ENCODE assay signal across 8 cellular contexts in the genomic region with DNA sequence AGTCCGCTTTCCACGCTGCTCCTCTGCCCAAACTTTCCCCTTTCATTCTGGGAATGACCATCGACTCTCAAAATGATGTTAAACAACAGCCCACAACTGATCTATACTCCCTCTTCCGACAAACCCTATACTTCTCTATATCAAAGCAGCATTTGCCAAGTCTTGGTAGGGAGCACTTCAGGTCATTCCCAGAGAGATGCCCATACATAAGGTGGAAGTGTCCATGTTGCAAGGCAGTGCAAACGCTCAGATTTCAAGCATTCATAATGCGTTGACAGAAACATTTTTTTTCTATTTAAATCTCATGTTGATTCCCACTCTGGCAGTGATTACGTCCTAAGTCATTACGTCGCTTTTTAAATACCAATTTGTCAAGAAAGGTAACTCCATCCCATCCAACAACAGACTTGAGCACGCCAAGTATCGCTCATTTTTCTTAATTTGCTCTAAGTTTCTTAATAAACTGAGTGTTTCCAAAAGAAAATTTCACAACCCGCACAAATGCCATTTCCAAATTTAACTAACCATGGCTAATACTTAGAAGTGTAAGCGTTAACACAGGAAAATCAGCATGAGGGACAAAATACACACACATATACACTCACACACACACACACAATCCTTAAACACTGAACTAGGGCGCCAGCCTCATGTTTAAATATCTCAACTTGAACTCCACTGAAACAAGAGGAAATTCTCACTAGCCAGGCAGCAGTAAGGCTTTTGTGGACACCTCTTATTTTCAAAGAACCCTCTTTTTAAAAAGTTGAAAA. TPM values are rescaled to one million over a fixed set of nuclear protein-coding genes. Genes with fewer than 3 reads are reported as not detected.
DNase-seq lines count a peak whose midpoint lies in the region; ATAC-seq and TF ChIP-seq lines count a peak whose summit lies in the region.

No MANE protein-coding gene starts in this region.

- peak overlapping the region; percentile 81 for H3K27ac Mint-ChIP-seq in activated CD8-positive, alpha-beta memory T cell treated with anti-CD3 and anti-CD28 coated beads, Interleukin-2, amount 10 ng/mL, durations not matched to agents 7 days and 5 days
- peak overlapping the region; percentile 67 for H3K27ac Mint-ChIP-seq in activated CD4-positive, alpha-beta memory T cell treated with anti-CD3 and anti-CD28 coated beads, Interleukin-2, amount 10 ng/mL, durations not matched to agents 7 days and 5 days

- no peak for DNase-seq in activated CD8-positive, alpha-beta memory T cell treated with anti-CD3 and anti-CD28 coated beads, Interleukin-2, amount 10 ng/mL, durations not matched to agents 7 days and 5 days
- no peak for DNase-seq in activated CD8-positive, alpha-beta memory T cell treated with anti-CD3 and anti-CD28 coated beads for 24 hours
- DNase-seq in HuH-7 (ENCODE audit: low spot score) (peak; percentile 28), hepatocyte (ENCODE audit: low spot score) (peak; percentile 20), skeletal muscle cell (ENCODE audit: low read depth) (no peak), DMS153 (lab: John Stamatoyannopoulos, UW) (no peak)
- no peak for DNase-seq in activated CD4-positive, alpha-beta memory T cell treated with anti-CD3 and anti-CD28 coated beads, Interleukin-2, amount 10 ng/mL, durations not matched to agents 7 days and 5 days
- DNase-seq in activated CD8-positive, alpha-beta memory T cell treated with anti-CD3 and anti-CD28 coated beads, Interleukin-2, amount 50 U/mL, for 48 hours, result no peak

- H3K9me3 Mint-ChIP-seq in activated CD8-positive, alpha-beta memory T cell treated with anti-CD3 and anti-CD28 coated beads, Interleukin-2, amount 10 ng/mL, durations not matched to agents 7 days and 5 days (ENCODE audit: low read depth), result no peaks in the 10 kb centered on the region
- H3K9me3 Mint-ChIP-seq in activated CD4-positive, alpha-beta memory T cell treated with anti-CD3 and anti-CD28 coated beads, Interleukin-2, amount 10 ng/mL, durations not matched to agents 7 days and 5 days, result no peaks in the 10 kb centered on the region

- no peaks in the 10 kb centered on the region for H3K27me3 Mint-ChIP-seq in activated CD8-positive, alpha-beta memory T cell treated with anti-CD3 and anti-CD28 coated beads, Interleukin-2, amount 10 ng/mL, durations not matched to agents 7 days and 5 days
- peaks cover 3% of the 10 kb centered on the region for H3K27me3 Mint-ChIP-seq in activated CD4-positive, alpha-beta memory T cell treated with anti-CD3 and anti-CD28 coated beads, Interleukin-2, amount 10 ng/mL, durations not matched to agents 7 days and 5 days

- WGBS in hepatocyte (ENCODE audit: low lambda C conversion rate, missing lambda C conversion rate), result 18% methylated on average over 14 of the region's 14 CpGs

- CTCF ChIA-PET in activated CD8-positive, alpha-beta memory T cell treated with anti-CD3 and anti-CD28 coated beads, Interleukin-2, amount 10 ng/mL, durations not matched to agents 7 days and 5 days (lab: Charles Lee), result interaction anchor here (0.9 kb wide), 1 partner anchor 24 kb away, joined by 3 read pairs; no protein-coding TSS in a partner anchor
- CTCF ChIA-PET in activated CD4-positive, alpha-beta memory T cell treated with anti-CD3 and anti-CD28 coated beads, Interleukin-2, amount 10 ng/mL, durations not matched to agents 7 days and 5 days (lab: Charles Lee), result no interaction called here

- H3K4me1 Mint-ChIP-seq in activated CD8-positive, alpha-beta memory T cell treated with anti-CD3 and anti-CD28 coated beads, Interleukin-2, amount 10 ng/mL, durations not matched to agents 7 days and 5 days, result peaks cover 38% of the 10 kb centered on the region
- peaks cover 32% of the 10 kb centered on the region for H3K4me1 Mint-ChIP-seq in activated CD4-positive, alpha-beta memory T cell treated with anti-CD3 and anti-CD28 coated beads, Interleukin-2, amount 10 ng/mL, durations not matched to agents 7 days and 5 days

- H3K36me3 ChIP-seq in hepatocyte (replicated peaks; ENCODE audit: insufficient read depth, low read depth), result no peaks in the 10 kb centered on the region

- POLR2A ChIA-PET in activated CD4-positive, alpha-beta memory T cell treated with anti-CD3 and anti-CD28 coated beads, Interleukin-2, amount 10 ng/mL, durations not matched to agents 7 days and 5 days (lab: Charles Lee), result interaction anchor here (1.6 kb wide), 1 partner anchor 95 kb away, joined by 8 read pairs; a partner anchor contains a TSS

- peak overlapping the region; percentile 90 for H3K4me3 Mint-ChIP-seq in activated CD8-positive, alpha-beta memory T cell treated with anti-CD3 and anti-CD28 coated beads, Interleukin-2, amount 10 ng/mL, durations not matched to agents 7 days and 5 days
- H3K4me3 Mint-ChIP-seq in activated CD4-positive, alpha-beta memory T cell treated with anti-CD3 and anti-CD28 coated beads, Interleukin-2, amount 10 ng/mL, durations not matched to agents 7 days and 5 days, result peak overlapping the region; percentile 90

- TF ChIP-seq CTCF in hepatocyte (IDR thresholded peaks at IDR 0.05; ENCODE audit: poor library complexity), result no peak

- H2AFZ ChIP-seq in hepatocyte, result peak overlapping the region; percentile 91

- no peaks in the 10 kb centered on the region for H3K9me2 ChIP-seq in hepatocyte (replicated peaks; ENCODE audit: insufficient read depth)

- peak overlapping the region; percentile 89 for H3K27ac ChIP-seq in hepatocyte

- peaks cover 29% of the 10 kb centered on the region for H4K20me1 ChIP-seq in hepatocyte (ENCODE audit: insufficient read depth, poor library complexity, severe bottlenecking)

- peak overlapping the region; percentile 98 for H3K4me3 ChIP-seq in hepatocyte
- H3K4me3 ChIP-seq in skeletal muscle cell (ENCODE audit: low read depth, low read length), result peak overlapping the region; percentile 74

- ATAC-seq in activated CD8-positive, alpha-beta memory T cell treated with anti-CD3 and anti-CD28 coated beads, Interleukin-2, amount 10 ng/mL, durations not matched to agents 7 days and 5 days, result no peak

- H3K79me2 ChIP-seq in hepatocyte, result peaks cover 54% of the 10 kb centered on the region

- peak overlapping the region; percentile 88 for H3K4me2 ChIP-seq in hepatocyte

- peaks cover 22% of the 10 kb centered on the region for H3K4me1 ChIP-seq in hepatocyte (ENCODE audit: insufficient read depth)

- H3K27me3 ChIP-seq in hepatocyte, result no peaks in the 10 kb centered on the region

- peaks cover 3% of the 10 kb centered on the region for H3K36me3 Mint-ChIP-seq in activated CD8-positive, alpha-beta memory T cell treated with anti-CD3 and anti-CD28 coated beads, Interleukin-2, amount 10 ng/mL, durations not matched to agents 7 days and 5 days
- H3K36me3 Mint-ChIP-seq in activated CD4-positive, alpha-beta memory T cell treated with anti-CD3 and anti-CD28 coated beads, Interleukin-2, amount 10 ng/mL, durations not matched to agents 7 days and 5 days (ENCODE audit: low read depth), result peaks cover 3% of the 10 kb centered on the region

- H3K9me3 ChIP-seq in hepatocyte (ENCODE audit: low read depth), result no peaks in the 10 kb centered on the region

RNA-seq across cellular contexts. Expression of a gene that starts 1.1 kb away (rescaled TPM):
- total RNA-seq in activated CD8-positive, alpha-beta memory T cell treated with anti-CD3 and anti-CD28 coated beads, Interleukin-2, amount 10 ng/mL, durations not matched to agents 7 days and 5 days, result 1 to 10 TPM; 8.4 to 8.7 TPM
- total RNA-seq in activated CD4-positive, alpha-beta memory T cell treated with anti-CD3 and anti-CD28 coated beads, Interleukin-2, amount 10 ng/mL, durations not matched to agents 7 days and 5 days, result 1 to 10 TPM; 7.8 to 9.7 TPM
- 21.2 and 28.8 TPM in 2 replicates for total RNA-seq in hepatocyte
- polyA plus RNA-seq in hepatocyte, result 9.0 and 11.6 TPM in 2 replicates

Comparison
In these comparisons a context has a peak if more than half of its experiments do, and no peak if none do; other contexts are left out.
1. DNase-seq: peak in HuH-7 (single experiment) and hepatocyte (single experiment); none in activated CD8-positive, alpha-beta memory T cell treated with anti-CD3 and anti-CD28 coated beads, Interleukin-2, amount 10 ng/mL, durations not matched to agents 7 days and 5 days (single experiment), activated CD8-positive, alpha-beta memory T cell treated with anti-CD3 and anti-CD28 coated beads for 24 hours (single experiment), activated CD4-positive, alpha-beta memory T cell treated with anti-CD3 and anti-CD28 coated beads, Interleukin-2, amount 10 ng/mL, durations not matched to agents 7 days and 5 days (single experiment), skeletal muscle cell (single experiment), DMS153 (single experiment) and activated CD8-positive, alpha-beta memory T cell treated with anti-CD3 and anti-CD28 coated beads, Interleukin-2, amount 50 U/mL, for 48 hours (single experiment).